Comparison of ENCODE assay signal across 11 cellular contexts in genomic region chr1:61853545-61853944, GRCh38.
A peak's percentile ranks its signal among the peaks of the same experiment; 100 is the strongest.
DNase-seq lines count a peak whose midpoint lies in the region; ATAC-seq, FAIRE-seq and TF ChIP-seq lines count a peak whose summit lies in the region.
"Had no signal": no experiment of that assay in that cellular context is flagged by ENCODE, and none has a peak within 500 bp of the region (broad histone marks: within the 10 kb centered on the region; RNA-seq: fewer than 3 reads in every experiment).

No MANE protein-coding gene starts in this region.

- FAIRE-seq in endothelial cell of umbilical vein (lab: Jason Lieb, UNC) = peak; percentile 31
- FAIRE-seq in frontal cortex (lab: Jason Lieb, UNC) = no peak

- ATAC-seq in GM19324 (IDR thresholded peaks at IDR 0.05; ENCODE audit: low FRiP score, unreplicated experiment) = no peak
- no peak for ATAC-seq in HG03457 (IDR thresholded peaks at IDR 0.05; ENCODE audit: unreplicated experiment)
- ATAC-seq: naive thymus-derived CD8-positive, alpha-beta T cell; Panc1 had no signal

- H4K20me1 ChIP-seq in endothelial cell of umbilical vein (replicated peaks; ENCODE audit: control insufficient read depth, extremely low read depth, insufficient read depth, low read length) = no peaks in the 10 kb centered on the region

- no peak overlapping the region for H3K27ac ChIP-seq in endothelial cell of umbilical vein (ENCODE audit: insufficient read depth, low read depth, low read length)

- TF ChIP-seq CTCF in endothelial cell of umbilical vein (IDR thresholded peaks at IDR 0.05; ENCODE audit: extremely low read depth in 1 of 2, insufficient read depth in 1 of 2, low read depth in 1 of 2, low read length in 2 of 2) = peak; percentile 17 to 22
- peak; percentile 42 for TF ChIP-seq CTCF in retinal pigment epithelial cell (conservative IDR thresholded peaks at IDR 0.05; ENCODE audit: low read depth, low read length)

- no peaks in the 10 kb centered on the region for H3K79me2 ChIP-seq in endothelial cell of umbilical vein (ENCODE audit: control insufficient read depth, insufficient read depth, low read length)

- H3K36me3 ChIP-seq in endothelial cell of umbilical vein (ENCODE audit: control insufficient read depth in 2 of 2, extremely low read depth in 1 of 2, insufficient read depth in 2 of 2, low read length in 2 of 2) = no peaks in the 10 kb centered on the region

- TF ChIP-seq POLR2A in endothelial cell of umbilical vein (IDR thresholded peaks at IDR 0.05; ENCODE audit: low read depth, low read length) = no peak

- H3K4me3 ChIP-seq in endothelial cell of umbilical vein (replicated peaks in 1 of 3; ENCODE audit: insufficient read depth in 1 of 3, low read depth in 1 of 3, low read length in 3 of 3) = no peak overlapping the region
- no peak overlapping the region for H3K4me3 ChIP-seq in retinal pigment epithelial cell (ENCODE audit: low read length)

- BruUV-seq in endothelial cell of umbilical vein (replicated peaks; lab: Mats Ljungman, UMichigan) = no TSS peak

- CTCF ChIA-PET in endothelial cell of umbilical vein (lab: Charles Lee) = interaction anchor here (0.6 to 5.9 kb wide), 74 partner anchors 9 to 1903 kb away, joined by 3 to 65 read pairs (median 4); partner anchors contain the start of gene NFIA

- no peak overlapping the region for H2AFZ ChIP-seq in endothelial cell of umbilical vein (ENCODE audit: low read depth, low read length)

- intact Hi-C loops in endothelial cell of umbilical vein (cut with micrococcal nuclease) = loop anchor here (1.0 to 2.0 kb wide), 4 partner anchors 213 to 1882 kb away; no protein-coding TSS in a partner anchor

- no peaks in the 10 kb centered on the region for H3K9me1 ChIP-seq in endothelial cell of umbilical vein (replicated peaks; ENCODE audit: control insufficient read depth, extremely low read depth, insufficient read depth, low read length)

- peaks cover 14% of the 10 kb centered on the region for H3K4me1 ChIP-seq in endothelial cell of umbilical vein (ENCODE audit: control insufficient read depth, extremely low read depth, insufficient read depth, low read length)

- POLR2A ChIA-PET in endothelial cell of umbilical vein (lab: Charles Lee) = no interaction called here

- no peaks in the 10 kb centered on the region for H3K27me3 ChIP-seq in endothelial cell of umbilical vein (ENCODE audit: control insufficient read depth in 2 of 2, insufficient read depth in 2 of 2, low read length in 2 of 2)

- H3K9me3 ChIP-seq in endothelial cell of umbilical vein (replicated peaks; ENCODE audit: control insufficient read depth, insufficient read depth, low read length) = no peaks in the 10 kb centered on the region

- DNase-seq in NCI-H1105 treated with DMSO at 0.1 percent for 48 hours (lab: John Stamatoyannopoulos, UW) = peak; percentile 23
- DNase-seq in NCI-H1105 (lab: John Stamatoyannopoulos, UW) = no peak
- DNase-seq in NCI-H69 (lab: John Stamatoyannopoulos, UW) = peak; percentile 16
- DNase-seq in endothelial cell of umbilical vein (ENCODE audit: low read depth, low spot score) = peak; percentile 73
- DNase-seq in retinal pigment epithelial cell (ENCODE audit: low read depth) = peak; percentile 58
- no peak for DNase-seq in frontal cortex (ENCODE audit: low spot score in 2 of 2)
- DNase-seq: erythroblast; naive thymus-derived CD8-positive, alpha-beta T cell had no signal

- H3K4me2 ChIP-seq in endothelial cell of umbilical vein (ENCODE audit: insufficient read depth, low read length) = no peak overlapping the region

- dilution Hi-C loops in endothelial cell of umbilical vein (cut with MboI; ENCODE audit: extremely low pct_ligation_motif_present, low sequenced_read_pairs) = no loop called here

- H3K9ac ChIP-seq in endothelial cell of umbilical vein (replicated peaks; ENCODE audit: extremely low read depth, insufficient read depth, low read length) = no peak overlapping the region

TF ChIP-seq in endothelial cell of umbilical vein, 7 proteins besides CTCF, POLR2A, EP300 and RAD21:
- no peak for TF ChIP-seq GATA2 (IDR thresholded peaks at IDR 0.05; ENCODE audit: insufficient read depth, insufficient read length, low read depth, low read length)
- TF ChIP-seq MAX (IDR thresholded peaks at IDR 0.05; ENCODE audit: insufficient read depth, insufficient read length) = no peak
- TF ChIP-seq MYC (IDR thresholded peaks at IDR 0.05; ENCODE audit: low read depth, low read length) = no peak
- no peak for TF ChIP-seq POLR2AphosphoS5 (IDR thresholded peaks at IDR 0.05; ENCODE audit: insufficient read depth, low read depth, low read length)
- no peak for TF ChIP-seq FOS (IDR thresholded peaks at IDR 0.05; ENCODE audit: borderline replicate concordance, insufficient read depth, low read length)
- TF ChIP-seq EZH2 (IDR thresholded peaks at IDR 0.05; ENCODE audit: borderline replicate concordance, low read depth, low read length, severe bottlenecking) = no peak
- TF ChIP-seq JUN (IDR thresholded peaks at IDR 0.05; ENCODE audit: borderline replicate concordance, insufficient read depth, insufficient read length, low read depth) = no peak

Comparison
In these comparisons a context has a peak if more than half of its experiments do, and no peak if none do; other contexts are left out.
1. DNase-seq: peak in NCI-H1105 treated with DMSO at 0.1 percent for 48 hours (single experiment), NCI-H69 (single experiment), endothelial cell of umbilical vein (single experiment) and retinal pigment epithelial cell (single experiment); none in NCI-H1105 (single experiment) and frontal cortex (0 of 2).